8 cellular contexts compared by ENCODE assay signal in the genomic region with DNA sequence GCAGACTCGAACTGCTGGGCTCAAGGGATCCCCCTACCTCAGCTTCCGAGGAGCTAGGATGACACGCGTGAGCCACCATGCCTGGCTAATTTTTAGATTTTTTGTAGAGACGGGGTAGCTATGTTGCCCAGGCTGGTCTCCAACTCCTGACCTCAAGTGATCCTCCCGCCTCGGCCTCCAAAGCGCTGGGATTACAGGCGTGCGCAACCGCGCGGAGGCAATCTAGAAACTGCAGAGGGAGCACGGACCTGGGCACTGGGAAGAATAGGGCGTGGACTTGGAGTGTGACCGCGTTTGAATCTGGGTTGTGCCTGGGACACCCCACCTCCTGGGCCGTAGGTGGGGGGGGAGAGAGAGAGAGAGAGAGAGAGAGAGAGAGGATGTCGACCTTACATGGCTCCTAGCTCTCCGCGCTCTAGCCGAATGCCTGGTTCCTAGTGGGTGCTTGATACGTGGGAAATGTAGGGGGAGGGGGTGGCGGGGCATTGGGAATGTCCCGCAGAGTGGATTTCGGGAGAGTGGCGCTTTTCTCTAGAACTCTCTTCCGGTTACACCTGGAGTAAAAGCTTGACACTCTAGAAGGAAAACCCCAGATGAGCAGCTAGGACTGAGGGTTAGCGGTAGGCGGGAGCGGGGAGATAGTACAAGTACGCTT. TPM values are rescaled to one million over a fixed set of nuclear protein-coding genes. Genes with fewer than 3 reads are reported as not detected.
DNase-seq lines count a peak whose midpoint lies in the region; ATAC-seq, FAIRE-seq and TF ChIP-seq lines count a peak whose summit lies in the region.

No MANE protein-coding gene starts in this region.

- intact Hi-C loops in pancreas (cut with DNase I) = no loop called here

- peak overlapping the region; percentile 79 for H3K4me3 ChIP-seq in HAP-1
- peak overlapping the region; percentile 80 for H3K4me3 ChIP-seq in RWPE2 (ENCODE audit: severe bottlenecking)
- peak overlapping the region; percentile 91 for H3K4me3 ChIP-seq in fibroblast of the aortic adventitia (ENCODE audit: low read depth, low read length)
- peak overlapping the region; percentile 60 to 98 (median 92) for H3K4me3 ChIP-seq in pancreas

- WGBS in pancreas, 2 donors = 31 to 35% methylated on average over 31 to 32 of the region's 32 CpGs

- FAIRE-seq in pancreas (lab: Jason Lieb, UNC) = no peak
- FAIRE-seq in urothelium cell line (lab: Jason Lieb, UNC) = no peak

- H3K27ac ChIP-seq in RWPE2 (ENCODE audit: poor library complexity, severe bottlenecking) = peak overlapping the region; percentile 79
- H3K27ac ChIP-seq in pancreas = peak overlapping the region; percentile 86 to 99 (median 96)

- ATAC-seq in RWPE2 (ENCODE audit: low read depth) (no peak; the same call in 2 of the 3 replicates), pancreas (peak; percentile 7 to 24 (median 10))

- no peak for TF ChIP-seq CTCF in GM13976 (IDR thresholded peaks at IDR 0.05; ENCODE audit: borderline replicate concordance, control extremely low read depth, extremely low read depth, insufficient read depth, missing control alignments)
- no peak for TF ChIP-seq CTCF in RWPE2 (IDR thresholded peaks at IDR 0.05; ENCODE audit: poor library complexity, severe bottlenecking)
- no peak for TF ChIP-seq CTCF in fibroblast of the aortic adventitia (IDR thresholded peaks at IDR 0.05; ENCODE audit: insufficient read depth, low read length)
- no peak for TF ChIP-seq CTCF in pancreas (IDR thresholded peaks at IDR 0.05)

- in situ Hi-C loops in GM13976 (cut with MboI; ENCODE audit: low sequenced_read_pairs, unreplicated experiment) = no loop called here
- in situ Hi-C loops in HAP-1 (cut with MboI; ENCODE audit: low sequenced_read_pairs) = no loop called here

- peaks cover 4% of the 10 kb centered on the region for H3K36me3 ChIP-seq in HAP-1 (replicated peaks)
- H3K36me3 ChIP-seq in RWPE2 (ENCODE audit: low read depth) = no peaks in the 10 kb centered on the region
- no peaks in the 10 kb centered on the region for H3K36me3 ChIP-seq in pancreas

- H3K27me3 ChIP-seq in HAP-1 (ENCODE audit: low read depth) = no peaks in the 10 kb centered on the region
- H3K27me3 ChIP-seq in RWPE2 (ENCODE audit: insufficient read depth, poor library complexity, severe bottlenecking) = no peaks in the 10 kb centered on the region
- no peaks in the 10 kb centered on the region for H3K27me3 ChIP-seq in pancreas

- peaks cover 41% of the 10 kb centered on the region for H3K4me1 ChIP-seq in HAP-1
- peaks cover 30% of the 10 kb centered on the region for H3K4me1 ChIP-seq in RWPE2 (ENCODE audit: insufficient read depth, poor library complexity, severe bottlenecking)
- peaks cover 0 to 3% (median 0%) of the 10 kb centered on the region in 3 donors for H3K4me1 ChIP-seq in pancreas

- DNase-seq in GM13976 (ENCODE audit: low spot score) (peak; percentile 65), HAP-1 (ENCODE audit: low spot score in 2 of 2) (peak in 1 of 2 experiments; percentile 24), RWPE2 (ENCODE audit: low spot score) (no peak), fibroblast of the aortic adventitia (ENCODE audit: low read depth) (no peak), pancreas (peak in 5 of 6 donors; percentile 24 to 60 (median 33)), NCI-H345 (lab: John Stamatoyannopoulos, UW) (no peak), urothelium cell line (ENCODE audit: low spot score) (no peak), GOT3 (lab: John Stamatoyannopoulos, UW) (no peak)

- no peaks in the 10 kb centered on the region for H3K9me3 ChIP-seq in HAP-1
- no peaks in the 10 kb centered on the region for H3K9me3 ChIP-seq in RWPE2 (ENCODE audit: severe bottlenecking)
- H3K9me3 ChIP-seq in pancreas = no peaks in the 10 kb centered on the region

RNA-seq across cellular contexts. Expression of gene MAP3K8, which starts 1.2 kb away (rescaled TPM):
- total RNA-seq in fibroblast of the aortic adventitia (ENCODE audit: low replicate concordance) (12.8 and 22.9 TPM in 2 replicates), pancreas (1 to 10 TPM; 2.8 to 9.2 (median 4.8) TPM)
- 10 to 100 TPM in 1 of 2 donors, 1 to 10 TPM in 1; 6.9 to 13.0 TPM for polyA plus RNA-seq in pancreas

Comparison
In these comparisons a context has a peak if more than half of its experiments do, and no peak if none do; other contexts are left out.
1. DNase-seq: peak in GM13976 (single experiment) and pancreas (5 of 6); none in RWPE2 (single experiment), fibroblast of the aortic adventitia (single experiment), NCI-H345 (single experiment), urothelium cell line (single experiment) and GOT3 (single experiment).
2. Peak in every context shown above with its lines, with median percentiles within 50 percentile points of each other: H3K4me3 ChIP-seq.